In genomic region chr6:6543181-6543879, GRCh38 we compare ENCODE assay signal across 1 cellular context.
A peak's percentile ranks its signal among the peaks of the same experiment; 100 is the strongest.
TF ChIP-seq lines count a peak whose summit lies in the region.

No MANE protein-coding gene starts in this region.

TF ChIP-seq in GM12878, 131 proteins besides CTCF, POLR2A, EP300 and RAD21 (continued from another document):
- TF ChIP-seq CEBPZ (IDR thresholded peaks at IDR 0.05; ENCODE audit: low read depth, low read length) (no peak), POLR2AphosphoS5 (IDR thresholded peaks at IDR 0.05; ENCODE audit: low read length) (peak; percentile 40; the same call in 1 of the 2 replicates), RUNX3 (IDR thresholded peaks at IDR 0.05; ENCODE audit: low read length) (peak; percentile 40; the same call in 1 of the 2 replicates), ZNF207 (IDR thresholded peaks at IDR 0.05; ENCODE audit: borderline replicate concordance) (no peak), FOS (IDR thresholded peaks at IDR 0.05; ENCODE audit: borderline replicate concordance, extremely low read depth, insufficient read length) (no peak)
